ENCODE assay signal across 1 cellular context in the genomic region with DNA sequence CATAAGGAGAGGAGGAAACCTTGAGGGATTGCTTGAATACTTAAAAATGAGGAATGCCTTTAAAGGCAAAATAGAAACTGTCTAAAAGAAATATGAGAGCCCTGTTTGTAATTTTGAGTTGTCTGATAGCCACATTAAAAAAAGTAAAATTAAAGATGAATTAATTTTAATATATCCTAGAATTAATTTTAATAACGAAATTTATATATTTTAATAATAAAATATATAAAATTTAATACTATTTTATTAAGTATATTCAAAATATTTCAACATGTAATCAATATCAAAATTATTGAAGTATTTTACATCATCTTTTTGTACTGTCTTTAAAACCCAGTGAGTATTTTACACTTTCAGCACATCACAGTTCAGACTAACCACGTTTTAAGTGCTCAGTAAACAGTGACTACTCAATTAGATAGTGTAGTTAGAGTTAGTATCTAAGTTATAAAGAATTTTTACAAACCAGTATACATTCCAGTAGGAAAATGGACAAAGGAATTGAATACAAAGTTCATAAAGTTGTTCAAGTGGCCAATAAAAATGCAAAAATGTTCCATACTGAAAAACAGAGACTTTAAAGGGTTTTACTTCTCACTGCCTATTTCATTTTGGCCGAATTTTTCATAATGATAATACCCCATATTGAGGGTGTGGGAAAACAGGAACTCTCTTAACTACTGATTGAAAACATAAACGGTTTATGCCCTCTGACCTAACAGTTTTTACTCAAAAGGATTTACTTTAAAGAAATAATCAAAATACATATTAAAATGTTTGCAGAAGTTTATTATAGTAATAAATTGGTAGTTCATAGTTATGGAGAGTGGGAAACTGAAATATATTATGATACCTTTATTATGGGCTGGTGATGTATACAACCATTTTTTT.
TF ChIP-seq lines count a peak whose summit lies in the region.

No MANE protein-coding gene starts in this region.

TF ChIP-seq in GM12878, 131 proteins besides CTCF, POLR2A, EP300 and RAD21:
- TF ChIP-seq SMC3 (IDR thresholded peaks at IDR 0.05; ENCODE audit: borderline replicate concordance, low read length) (no peak), ETV6 (conservative IDR thresholded peaks at IDR 0.05 in 1 of 2, IDR thresholded peaks at IDR 0.05 in 1 of 2; ENCODE audit: borderline replicate concordance in 1 of 2, low read depth in 1 of 2) (no peak), FOXK2 (IDR thresholded peaks at IDR 0.05) (no peak), TCF7 (IDR thresholded peaks at IDR 0.05; ENCODE audit: borderline replicate concordance) (no peak)
- TF ChIP-seq, protein P1, sequence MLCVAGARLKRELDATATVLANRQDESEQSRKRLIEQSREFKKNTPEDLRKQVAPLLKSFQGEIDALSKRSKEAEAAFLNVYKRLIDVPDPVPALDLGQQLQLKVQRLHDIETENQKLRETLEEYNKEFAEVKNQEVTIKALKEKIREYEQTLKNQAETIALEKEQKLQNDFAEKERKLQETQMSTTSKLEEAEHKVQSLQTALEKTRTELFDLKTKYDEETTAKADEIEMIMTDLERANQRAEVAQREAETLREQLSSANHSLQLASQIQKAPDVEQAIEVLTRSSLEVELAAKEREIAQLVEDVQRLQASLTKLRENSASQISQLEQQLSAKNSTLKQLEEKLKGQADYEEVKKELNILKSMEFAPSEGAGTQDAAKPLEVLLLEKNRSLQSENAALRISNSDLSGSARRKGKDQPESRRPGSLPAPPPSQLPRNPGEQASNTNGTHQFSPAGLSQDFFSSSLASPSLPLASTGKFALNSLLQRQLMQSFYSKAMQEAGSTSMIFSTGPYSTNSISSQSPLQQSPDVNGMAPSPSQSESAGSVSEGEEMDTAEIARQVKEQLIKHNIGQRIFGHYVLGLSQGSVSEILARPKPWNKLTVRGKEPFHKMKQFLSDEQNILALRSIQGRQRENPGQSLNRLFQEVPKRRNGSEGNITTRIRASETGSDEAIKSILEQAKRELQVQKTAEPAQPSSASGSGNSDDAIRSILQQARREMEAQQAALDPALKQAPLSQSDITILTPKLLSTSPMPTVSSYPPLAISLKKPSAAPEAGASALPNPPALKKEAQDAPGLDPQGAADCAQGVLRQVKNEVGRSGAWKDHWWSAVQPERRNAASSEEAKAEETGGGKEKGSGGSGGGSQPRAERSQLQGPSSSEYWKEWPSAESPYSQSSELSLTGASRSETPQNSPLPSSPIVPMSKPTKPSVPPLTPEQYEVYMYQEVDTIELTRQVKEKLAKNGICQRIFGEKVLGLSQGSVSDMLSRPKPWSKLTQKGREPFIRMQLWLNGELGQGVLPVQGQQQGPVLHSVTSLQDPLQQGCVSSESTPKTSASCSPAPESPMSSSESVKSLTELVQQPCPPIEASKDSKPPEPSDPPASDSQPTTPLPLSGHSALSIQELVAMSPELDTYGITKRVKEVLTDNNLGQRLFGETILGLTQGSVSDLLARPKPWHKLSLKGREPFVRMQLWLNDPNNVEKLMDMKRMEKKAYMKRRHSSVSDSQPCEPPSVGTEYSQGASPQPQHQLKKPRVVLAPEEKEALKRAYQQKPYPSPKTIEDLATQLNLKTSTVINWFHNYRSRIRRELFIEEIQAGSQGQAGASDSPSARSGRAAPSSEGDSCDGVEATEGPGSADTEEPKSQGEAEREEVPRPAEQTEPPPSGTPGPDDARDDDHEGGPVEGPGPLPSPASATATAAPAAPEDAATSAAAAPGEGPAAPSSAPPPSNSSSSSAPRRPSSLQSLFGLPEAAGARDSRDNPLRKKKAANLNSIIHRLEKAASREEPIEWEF (IDR thresholded peaks at IDR 0.05; ENCODE audit: insufficient replicate concordance, low read depth, low read length), result no peak
TF ChIP-seq in GM12878: peak in this region for 0.
